In genomic region chr5:167821669-167822068, GRCh38 we compare ENCODE assay signal across 16 cellular contexts.
A peak's percentile ranks its signal among the peaks of the same experiment; 100 is the strongest.
DNase-seq lines count a peak whose midpoint lies in the region; ATAC-seq, FAIRE-seq and TF ChIP-seq lines count a peak whose summit lies in the region.
"Had no signal": no experiment of that assay in that cellular context is flagged by ENCODE, and none has a peak within 500 bp of the region (broad histone marks: within the 10 kb centered on the region; RNA-seq: fewer than 3 reads in every experiment).

No MANE protein-coding gene starts in this region.

- FAIRE-seq in astrocyte (lab: Jason Lieb, UNC): peak; percentile 23

- H3K27me3 ChIP-seq in astrocyte (ENCODE audit: insufficient read depth, low read length) (peaks cover 13% of the 10 kb centered on the region), neural progenitor cell (peaks cover 16% of the 10 kb centered on the region)

- no peak overlapping the region for H3K9ac ChIP-seq in astrocyte (ENCODE audit: low read length)
- H3K9ac ChIP-seq in neural progenitor cell: no peak overlapping the region

- POLR2A ChIA-PET in OCI-LY7 (lab: Charles Lee): no interaction called here

- H3K4me3 Mint-ChIP-seq in astrocyte (ENCODE audit: unreplicated experiment): no peak overlapping the region
- H3K4me3 Mint-ChIP-seq in neural progenitor cell: no peak overlapping the region
- H3K4me3 Mint-ChIP-seq: CD4-positive, CD25-positive, alpha-beta regulatory T cell; IgD-negative memory B cell had no signal

- H3K9me3 Mint-ChIP-seq in astrocyte (ENCODE audit: unreplicated experiment) (peaks cover 3% of the 10 kb centered on the region), neural progenitor cell (no peaks in the 10 kb centered on the region)

- peak; percentile 50 for DNase-seq in astrocyte (ENCODE audit: low read depth)
- DNase-seq in epithelial cell of prostate (ENCODE audit: low read depth, low spot score): no peak
- no peak for DNase-seq in neural progenitor cell (ENCODE audit: low spot score)
- no peak for DNase-seq in NCI-H1092 (lab: John Stamatoyannopoulos, UW)
- no peak for DNase-seq in OCI-LY7 (ENCODE audit: low spot score)
- DNase-seq in activated CD4-positive, alpha-beta T cell treated with anti-CD3 and anti-CD28 coated beads for 4 hours: no peak
- DNase-seq: CD4-positive, CD25-positive, alpha-beta regulatory T cell; NCI-H1417 treated with DMSO at 0.1 percent for 48 hours; NCI-H187; NCI-H446; NCI-H526; PC-3; SHP77 treated with DMSO at 0.1 percent for 48 hours had no signal

- H3K4me1 ChIP-seq in astrocyte (ENCODE audit: insufficient read depth, low read length): peaks cover 11% of the 10 kb centered on the region
- H3K4me1 ChIP-seq in neural progenitor cell: peaks cover 22% of the 10 kb centered on the region
- H3K4me1 ChIP-seq in OCI-LY7 (ENCODE audit: insufficient read depth, low read length, poor library complexity, severe bottlenecking): no peaks in the 10 kb centered on the region

- H3K36me3 Mint-ChIP-seq in astrocyte (ENCODE audit: low read depth, unreplicated experiment) (peaks cover 12% of the 10 kb centered on the region), neural progenitor cell (peaks cover 5% of the 10 kb centered on the region)
- H3K36me3 Mint-ChIP-seq: CD4-positive, CD25-positive, alpha-beta regulatory T cell; IgD-negative memory B cell had no signal

- intact Hi-C loops in OCI-LY7 (cut with micrococcal nuclease; ENCODE audit: unreplicated experiment): no loop called here

- H3K27me3 Mint-ChIP-seq in astrocyte (ENCODE audit: low read depth, unreplicated experiment): no peaks in the 10 kb centered on the region
- H3K27me3 Mint-ChIP-seq in neural progenitor cell (ENCODE audit: insufficient read depth, low read depth): no peaks in the 10 kb centered on the region
- H3K27me3 Mint-ChIP-seq: CD4-positive, CD25-positive, alpha-beta regulatory T cell; IgD-negative memory B cell had no signal

- H3K4me1 Mint-ChIP-seq in astrocyte (ENCODE audit: low read depth, unreplicated experiment) (peaks cover 48% of the 10 kb centered on the region), neural progenitor cell (peaks cover 21% of the 10 kb centered on the region)
- H3K4me1 Mint-ChIP-seq: CD4-positive, CD25-positive, alpha-beta regulatory T cell; IgD-negative memory B cell had no signal

- H2AFZ ChIP-seq in astrocyte (ENCODE audit: low read depth, low read length) (no peak overlapping the region), neural progenitor cell (replicated peaks) (no peak overlapping the region), OCI-LY7 (ENCODE audit: low read length) (no peak overlapping the region)

- H3F3A ChIP-seq in neural progenitor cell (ENCODE audit: low read depth): peaks cover 19% of the 10 kb centered on the region

- no peak overlapping the region for H3K4me3 ChIP-seq in astrocyte (ENCODE audit: insufficient read depth, low read depth, low read length)
- H3K4me3 ChIP-seq in neural progenitor cell: no peak overlapping the region
- H3K4me3 ChIP-seq in OCI-LY7 (ENCODE audit: low read depth, low read length, poor library complexity, severe bottlenecking): no peak overlapping the region

- no TSS peak for BruUV-seq in OCI-LY7 (replicated peaks; lab: Mats Ljungman, UMichigan)

- H3K79me2 ChIP-seq in astrocyte (ENCODE audit: insufficient read depth, low read length) (no peaks in the 10 kb centered on the region), neural progenitor cell (ENCODE audit: low read depth) (no peaks in the 10 kb centered on the region), OCI-LY7 (ENCODE audit: insufficient read depth, low read depth, low read length) (no peaks in the 10 kb centered on the region)

- no peaks in the 10 kb centered on the region for H3K36me3 ChIP-seq in astrocyte (ENCODE audit: insufficient read depth, low read length)
- no peaks in the 10 kb centered on the region for H3K36me3 ChIP-seq in neural progenitor cell
- H3K36me3 ChIP-seq in OCI-LY7 (ENCODE audit: insufficient read depth, low read length): no peaks in the 10 kb centered on the region

- no peaks in the 10 kb centered on the region for H3K9me2 ChIP-seq in OCI-LY7 (ENCODE audit: insufficient read depth, low read length)

- ATAC-seq in HG03432 (IDR thresholded peaks at IDR 0.05; ENCODE audit: unreplicated experiment): no peak
- ATAC-seq: PC-3 had no signal

- CTCF ChIA-PET in OCI-LY7 (lab: Charles Lee; ENCODE audit: unreplicated experiment): no interaction called here

- no peaks in the 10 kb centered on the region for H4K20me1 ChIP-seq in astrocyte (ENCODE audit: insufficient read depth, low read length)
- peaks cover 13% of the 10 kb centered on the region for H4K20me1 ChIP-seq in neural progenitor cell (ENCODE audit: low read depth)
- H4K20me1 ChIP-seq in OCI-LY7 (ENCODE audit: insufficient read depth, low read length): no peaks in the 10 kb centered on the region

- H3K9me3 ChIP-seq in astrocyte (ENCODE audit: insufficient read depth, low read depth, low read length): no peaks in the 10 kb centered on the region
- H3K9me3 ChIP-seq in neural progenitor cell (ENCODE audit: low read depth): no peaks in the 10 kb centered on the region
- no peaks in the 10 kb centered on the region for H3K9me3 ChIP-seq in OCI-LY7 (ENCODE audit: low read length)

- no peak overlapping the region for H3K27ac ChIP-seq in astrocyte (ENCODE audit: low read depth, low read length)
- peak overlapping the region; percentile 63 for H3K27ac ChIP-seq in epithelial cell of prostate
- no peak overlapping the region for H3K27ac ChIP-seq in neural progenitor cell
- H3K27ac ChIP-seq in OCI-LY7 (ENCODE audit: low read depth, low read length, poor library complexity, severe bottlenecking): no peak overlapping the region
- H3K27ac ChIP-seq: RWPE1 had no signal

- H3K27ac Mint-ChIP-seq in astrocyte (ENCODE audit: unreplicated experiment) (peak overlapping the region; percentile 59), neural progenitor cell (no peak overlapping the region)
- H3K27ac Mint-ChIP-seq: CD4-positive, CD25-positive, alpha-beta regulatory T cell; IgD-negative memory B cell had no signal

- H3K4me2 ChIP-seq in astrocyte (ENCODE audit: low read length): peak overlapping the region; percentile 40
- peak overlapping the region; percentile 51 for H3K4me2 ChIP-seq in neural progenitor cell
- no peak overlapping the region for H3K4me2 ChIP-seq in OCI-LY7 (ENCODE audit: low read length)

- TF ChIP-seq CTCF in astrocyte (IDR thresholded peaks at IDR 0.05; ENCODE audit: insufficient read depth, low read depth, low read length) (no peak), neural progenitor cell (IDR thresholded peaks at IDR 0.05) (no peak), OCI-LY7 (conservative IDR thresholded peaks at IDR 0.05; ENCODE audit: low read length) (no peak)
